Comparison of ENCODE assay signal across 8 cellular contexts in the genomic region with DNA sequence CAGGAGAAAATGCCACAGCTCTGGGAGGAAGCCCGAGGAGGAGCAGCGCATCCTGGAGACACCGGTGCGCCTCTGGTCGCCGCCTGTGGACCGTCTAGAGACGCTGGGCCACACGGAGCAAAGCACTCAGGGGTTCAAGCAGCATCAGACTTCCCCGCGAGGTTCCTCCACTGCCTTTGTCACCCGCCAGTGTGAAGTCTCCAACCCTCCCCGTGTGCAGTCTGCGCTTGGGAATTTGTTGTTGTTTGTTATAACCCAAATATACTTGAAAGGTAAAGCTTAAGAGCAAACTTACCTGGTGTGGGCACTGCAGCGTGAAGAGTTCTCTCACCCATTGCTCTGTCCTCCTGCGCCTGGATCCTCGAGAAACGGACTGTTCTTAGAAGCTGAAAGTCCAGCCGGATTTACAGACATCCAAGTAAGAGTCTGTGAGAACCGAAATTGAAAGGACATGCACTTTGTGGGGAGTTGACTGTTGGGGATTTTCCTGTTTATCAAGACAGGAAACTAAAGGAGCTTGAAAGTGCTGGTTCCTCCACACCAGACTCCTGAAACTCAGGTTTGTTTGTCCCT. TPM values are rescaled to one million over a fixed set of nuclear protein-coding genes. Genes with fewer than 3 reads are reported as not detected.
DNase-seq lines count a peak whose midpoint lies in the region; ATAC-seq and TF ChIP-seq lines count a peak whose summit lies in the region.

A gene with protein sequence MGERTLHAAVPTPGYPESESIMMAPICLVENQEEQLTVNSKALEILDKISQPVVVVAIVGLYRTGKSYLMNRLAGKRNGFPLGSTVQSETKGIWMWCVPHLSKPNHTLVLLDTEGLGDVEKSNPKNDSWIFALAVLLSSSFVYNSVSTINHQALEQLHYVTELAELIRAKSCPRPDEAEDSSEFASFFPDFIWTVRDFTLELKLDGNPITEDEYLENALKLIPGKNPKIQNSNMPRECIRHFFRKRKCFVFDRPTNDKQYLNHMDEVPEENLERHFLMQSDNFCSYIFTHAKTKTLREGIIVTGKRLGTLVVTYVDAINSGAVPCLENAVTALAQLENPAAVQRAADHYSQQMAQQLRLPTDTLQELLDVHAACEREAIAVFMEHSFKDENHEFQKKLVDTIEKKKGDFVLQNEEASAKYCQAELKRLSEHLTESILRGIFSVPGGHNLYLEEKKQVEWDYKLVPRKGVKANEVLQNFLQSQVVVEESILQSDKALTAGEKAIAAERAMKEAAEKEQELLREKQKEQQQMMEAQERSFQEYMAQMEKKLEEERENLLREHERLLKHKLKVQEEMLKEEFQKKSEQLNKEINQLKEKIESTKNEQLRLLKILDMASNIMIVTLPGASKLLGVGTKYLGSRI (minus strand): TSS at position 443 of the 573 bp plus-strand sequence. CDS start 108 bp downstream, at position 335.

- WGBS in H9 (ENCODE audit: extremely low coverage, insufficient read length, low lambda C conversion rate), result no CpG with 5 or more reads among the region's 20 CpGs

- H3K4me1 ChIP-seq in H9 (ENCODE audit: insufficient read depth, low read length), result no peaks in the 10 kb centered on the region
- H3K4me1 ChIP-seq in skeletal muscle tissue (ENCODE audit: control insufficient read depth in 3 of 3, insufficient read depth in 3 of 3, low read length in 3 of 3), result peaks cover 0 to 12% (median 0%) of the 10 kb centered on the region in 3 donors
- peaks cover 23% of the 10 kb centered on the region for H3K4me1 ChIP-seq in A673 (ENCODE audit: insufficient read depth, low read length, poor library complexity, severe bottlenecking)

- H3K9me3 Mint-ChIP-seq in H9, result 0 out of 5 replicates have a peak, but pooled peaks cover 0 to 2% of the 10 kb centered on the region in 2 experiments
- peaks cover 7% of the 10 kb centered on the region for H3K9me3 Mint-ChIP-seq in activated naive CD4-positive, alpha-beta T cell treated with anti-CD3 and anti-CD28 coated beads, Interleukin-2, amount 10 ng/mL, durations not matched to agents 7 days and 5 days

- H3K27me3 Mint-ChIP-seq in H9 (ENCODE audit: low read depth), result no peaks in the 10 kb centered on the region
- no peaks in the 10 kb centered on the region for H3K27me3 Mint-ChIP-seq in activated naive CD4-positive, alpha-beta T cell treated with anti-CD3 and anti-CD28 coated beads, Interleukin-2, amount 10 ng/mL, durations not matched to agents 7 days and 5 days

- H3K23me2 ChIP-seq in H9 (ENCODE audit: insufficient read length, low read depth, low read length, poor library complexity, severe bottlenecking), result no peaks in the 10 kb centered on the region

- intact Hi-C loops in left ventricle myocardium superior (cut with micrococcal nuclease) (no loop called here), A673 (cut with micrococcal nuclease; ENCODE audit: unreplicated experiment) (no loop called here)

- H3K4me2 ChIP-seq in H9 (ENCODE audit: insufficient read depth, insufficient read length, low read length), result no peak within 1 kb of the TSS

- H3K27ac ChIP-seq in H9 (ENCODE audit: insufficient read length, low read depth, low read length) (no peak within 1 kb of the TSS), skeletal muscle tissue (ENCODE audit: low read depth, low read length) (peak within 1 kb of the TSS; percentile 46), A673 (ENCODE audit: low read depth, low read length, poor library complexity, severe bottlenecking) (no peak within 1 kb of the TSS)

- BruUV-seq in A673 (replicated peaks; lab: Mats Ljungman, UMichigan), result no TSS peak

- H3T11ph ChIP-seq in H9 (ENCODE audit: low read length), result no peak within 1 kb of the TSS

- H3K56ac ChIP-seq in H9 (ENCODE audit: insufficient read length, low read depth, low read length), result no peak within 1 kb of the TSS

- no peak within 1 kb of the TSS for H2AK5ac ChIP-seq in H9 (ENCODE audit: insufficient read length, low read length)

- H2BK12ac ChIP-seq in H9 (ENCODE audit: insufficient read length, low read depth, low read length), result no peak within 1 kb of the TSS

- peak within 1 kb of the TSS in 1 of 3 experiments; percentile 23; a peak in 2 of 7 replicates for H3K27ac Mint-ChIP-seq in H9
- H3K27ac Mint-ChIP-seq in activated naive CD4-positive, alpha-beta T cell treated with anti-CD3 and anti-CD28 coated beads, Interleukin-2, amount 10 ng/mL, durations not matched to agents 7 days and 5 days, result peak within 1 kb of the TSS; percentile 95

- H3K36me3 ChIP-seq in skeletal muscle tissue (ENCODE audit: control insufficient read depth in 3 of 3, insufficient read depth in 3 of 3, low read length in 3 of 3) (no peaks in the 10 kb centered on the region), A673 (ENCODE audit: insufficient read depth, low read length, poor library complexity, severe bottlenecking) (no peaks in the 10 kb centered on the region)

- H4K8ac ChIP-seq in H9 (replicated peaks; ENCODE audit: insufficient read length, low read depth, low read length), result no peak within 1 kb of the TSS

- no peak within 1 kb of the TSS for H3K14ac ChIP-seq in H9 (ENCODE audit: insufficient read depth, low read length)

- no peak within 1 kb of the TSS for H3K23ac ChIP-seq in H9 (ENCODE audit: insufficient read length, low read depth, low read length)

- H3K36me3 Mint-ChIP-seq in H9 (ENCODE audit: insufficient read depth in 1 of 3, low read depth in 3 of 3), result no peaks in the 10 kb centered on the region
- H3K36me3 Mint-ChIP-seq in activated naive CD4-positive, alpha-beta T cell treated with anti-CD3 and anti-CD28 coated beads, Interleukin-2, amount 10 ng/mL, durations not matched to agents 7 days and 5 days, result peaks cover 67% of the 10 kb centered on the region

- H2AFZ ChIP-seq in H9 (ENCODE audit: low read length), result no peak within 1 kb of the TSS

- H3K27me3 ChIP-seq in H9 (ENCODE audit: insufficient read depth, low read length) (no peaks in the 10 kb centered on the region), skeletal muscle tissue (ENCODE audit: control insufficient read depth in 3 of 3, insufficient read depth in 3 of 3, low read length in 3 of 3) (no peaks in the 10 kb centered on the region), A673 (replicated peaks; ENCODE audit: insufficient read depth, low read depth, low read length, poor library complexity) (no peaks in the 10 kb centered on the region)

- no peak within 1 kb of the TSS for H4K5ac ChIP-seq in H9 (ENCODE audit: insufficient read length, low read depth, low read length)

- H3K79me2 ChIP-seq in H9 (ENCODE audit: insufficient read depth, low read length), result no peaks in the 10 kb centered on the region

- POLR2A ChIA-PET in A673 (lab: Charles Lee; ENCODE audit: low non-redundant PET), result no interaction called here

- H3K4me1 Mint-ChIP-seq in H9, result peaks cover 4 to 9% of the 10 kb centered on the region in 2 experiments; a peak in 1 of 4 replicates
- peaks cover 73% of the 10 kb centered on the region for H3K4me1 Mint-ChIP-seq in activated naive CD4-positive, alpha-beta T cell treated with anti-CD3 and anti-CD28 coated beads, Interleukin-2, amount 10 ng/mL, durations not matched to agents 7 days and 5 days

- no peak within 1 kb of the TSS for H2BK20ac ChIP-seq in H9 (ENCODE audit: low read depth, low read length, poor library complexity, severe bottlenecking)

- no peak within 1 kb of the TSS for H2BK15ac ChIP-seq in H9 (ENCODE audit: low read depth, low read length)

- DNase-seq in GM10266 (ENCODE audit: extremely low spot score), result peak; percentile 40
- peak; percentile 29 for DNase-seq in H9
- peak; percentile 50 for DNase-seq in RPMI7951 (ENCODE audit: low read depth)
- DNase-seq in activated naive CD4-positive, alpha-beta T cell treated with anti-CD3 and anti-CD28 coated beads, Interleukin-2, amount 10 ng/mL, durations not matched to agents 7 days and 5 days, result peak; percentile 63
- DNase-seq in left ventricle myocardium superior, result peak; percentile 57
- DNase-seq in SK-N-DZ (ENCODE audit: low spot score), result no peak
- DNase-seq in A673 (ENCODE audit: low spot score), result no peak

- H3K9ac ChIP-seq in H9 (ENCODE audit: extremely low read depth, insufficient read length, low read length), result no peak within 1 kb of the TSS
- peak within 1 kb of the TSS; percentile 57 to 66 (median 57) for H3K9ac ChIP-seq in skeletal muscle tissue (ENCODE audit: low read depth in 1 of 3, low read length in 3 of 3)

- no peak within 1 kb of the TSS for H3K4me3 Mint-ChIP-seq in H9
- H3K4me3 Mint-ChIP-seq in activated naive CD4-positive, alpha-beta T cell treated with anti-CD3 and anti-CD28 coated beads, Interleukin-2, amount 10 ng/mL, durations not matched to agents 7 days and 5 days, result peak within 1 kb of the TSS; percentile 87

- no peaks in the 10 kb centered on the region for H3K9me3 ChIP-seq in H9 (ENCODE audit: control insufficient read depth, low read depth, low read length)
- no peaks in the 10 kb centered on the region for H3K9me3 ChIP-seq in skeletal muscle tissue (ENCODE audit: control insufficient read depth in 3 of 3, low read length in 3 of 3)
- H3K9me3 ChIP-seq in A673 (ENCODE audit: low read depth, low read length, poor library complexity, severe bottlenecking), result no peaks in the 10 kb centered on the region

- no peak within 1 kb of the TSS for H3K4ac ChIP-seq in H9 (ENCODE audit: low read depth, low read length)

- H2BK5ac ChIP-seq in H9 (ENCODE audit: insufficient read length, low read length), result no peak within 1 kb of the TSS

- peak within 1 kb of the TSS; percentile 67 to 88 (median 82) for H3K4me3 ChIP-seq in skeletal muscle tissue (ENCODE audit: low read length in 3 of 3)
- H3K4me3 ChIP-seq in A673 (ENCODE audit: low read depth, low read length, poor library complexity, severe bottlenecking), result no peak within 1 kb of the TSS

- CTCF ChIA-PET in activated naive CD4-positive, alpha-beta T cell treated with anti-CD3 and anti-CD28 coated beads, Interleukin-2, amount 10 ng/mL, durations not matched to agents 7 days and 5 days (lab: Charles Lee), result interaction anchor here (0.8 to 2.2 kb wide), 16 partner anchors 60 to 225 kb away, joined by 3 to 9 read pairs (median 4); a partner anchor contains a TSS
- CTCF ChIA-PET in A673 (lab: Charles Lee), result no interaction called here

- H3K18ac ChIP-seq in H9 (ENCODE audit: insufficient read length, low read depth, low read length), result no peak within 1 kb of the TSS

- no peaks in the 10 kb centered on the region for H3K79me1 ChIP-seq in H9 (ENCODE audit: insufficient read depth, low read depth, low read length, poor library complexity, severe bottlenecking)

- TF ChIP-seq CTCF in GM10266 (IDR thresholded peaks at IDR 0.05; ENCODE audit: control insufficient read depth, insufficient read depth, low read depth, missing control alignments), result peak; percentile 22
- no peak for TF ChIP-seq CTCF in H9 (conservative IDR thresholded peaks at IDR 0.05)
- TF ChIP-seq CTCF in A673 (conservative IDR thresholded peaks at IDR 0.05; ENCODE audit: low read depth, low read length), result no peak

- no peak within 1 kb of the TSS for H2BK120ac ChIP-seq in H9 (ENCODE audit: low read depth, low read length, poor library complexity, severe bottlenecking)

- H4K20me1 ChIP-seq in H9 (ENCODE audit: control insufficient read depth, insufficient read depth, insufficient read length), result no peaks in the 10 kb centered on the region

- peak; percentile 85 for ATAC-seq in left ventricle myocardium superior

- H4K91ac ChIP-seq in H9 (ENCODE audit: insufficient read length, low read depth, low read length), result no peak within 1 kb of the TSS

RNA-seq across cellular contexts. Expression of the gene that starts here (rescaled TPM):
- not detected in 2 replicates for total RNA-seq in H9 (2021)
- total RNA-seq in RPMI7951 (2014; rRNA removed; shearing (Covaris generic)), result 0.60 and 0.78 TPM in 2 replicates
- total RNA-seq in left ventricle myocardium superior, result 8.8 TPM
- 3.7 TPM for total RNA-seq in skeletal muscle tissue
- polyA plus RNA-seq in SK-N-DZ (2014; cell fraction: cytosol; rRNA removed), result 0.05 TPM in 1 of 2 replicates, not detected in the other
- not detected in 2 replicates for polyA plus RNA-seq in SK-N-DZ (2014; cell fraction: nucleus; rRNA removed)
- total RNA-seq in A673 (2021), result 0.79 and 1.7 TPM in 2 replicates

Comparison
In these comparisons a context has a peak if more than half of its experiments do, and no peak if none do; other contexts are left out.
1. Peak in DNase-seq in H9; RNA of the gene not detected or under 1 TPM.
2. Peak in DNase-seq in RPMI7951; RNA of the gene not detected or under 1 TPM.
3. DNase-seq: peak in GM10266 (single experiment), activated naive CD4-positive, alpha-beta T cell treated with anti-CD3 and anti-CD28 coated beads, Interleukin-2, amount 10 ng/mL, durations not matched to agents 7 days and 5 days (single experiment) and left ventricle myocardium superior (single experiment); none in SK-N-DZ (single experiment) and A673 (single experiment).